ENCODE assay signal across 8 cellular contexts in the genomic region with DNA sequence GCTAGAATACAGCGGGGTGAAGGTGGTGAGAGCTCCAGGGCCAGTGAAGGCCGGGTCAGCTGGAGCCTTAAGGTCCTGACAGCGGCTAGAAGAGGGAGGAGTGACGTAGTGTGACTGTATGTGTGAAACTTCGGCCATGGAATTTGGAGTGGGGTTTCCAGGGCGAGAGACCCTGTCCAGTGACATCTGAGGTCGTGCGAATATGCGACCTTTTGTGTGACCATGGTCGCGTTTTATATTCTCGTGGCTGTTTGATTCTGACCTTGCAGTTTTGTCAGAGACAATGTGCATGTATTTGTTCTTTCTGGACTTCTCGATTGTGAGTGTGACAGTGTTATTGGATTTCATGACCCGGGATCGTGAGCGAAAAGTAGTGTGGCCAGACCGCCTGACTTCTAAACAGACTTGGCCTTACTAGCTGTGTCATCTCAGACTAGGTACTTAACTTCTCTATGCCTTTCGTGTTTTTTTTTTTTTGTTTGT. TPM values are rescaled to one million over a fixed set of nuclear protein-coding genes. Genes with fewer than 3 reads are reported as not detected.
DNase-seq lines count a peak whose midpoint lies in the region; ATAC-seq and TF ChIP-seq lines count a peak whose summit lies in the region.

No MANE protein-coding gene starts in this region.

- DNase-seq in right atrium auricular region (ENCODE audit: low spot score): no peak
- no peak for DNase-seq in Right ventricle myocardium superior
- DNase-seq in breast epithelium (ENCODE audit: low spot score in 2 of 2): no peak
- peak; percentile 46 for DNase-seq in midbrain (lab: John Stamatoyannopoulos, UW)
- no peak for DNase-seq in uterus
- no peak for DNase-seq in left colon
- DNase-seq in iPS-NIHi7 (ENCODE audit: extremely low spot score): no peak
- no peak for DNase-seq in A172 (ENCODE audit: low spot score)

- intact Hi-C loops in Right ventricle myocardium superior (cut with DNase I): loop anchor here (10.0 kb wide), 1 partner anchor 93 kb away; a partner anchor contains a TSS
- intact Hi-C loops in breast epithelium (cut with DNase I; ENCODE audit: low total_unique reads): no loop called here
- intact Hi-C loops in uterus (cut with DNase I; ENCODE audit: low total_unique reads): no loop called here
- intact Hi-C loops in left colon (cut with DNase I, micrococcal nuclease): no loop called here

- no peak for ATAC-seq in Right ventricle myocardium superior (ENCODE audit: poor library complexity)
- no peak for ATAC-seq in left colon

- H3K36me3 ChIP-seq in right atrium auricular region (peaks cover 19% of the 10 kb centered on the region), breast epithelium (peaks cover 14% of the 10 kb centered on the region), uterus (no peaks in the 10 kb centered on the region)

- H3K27me3 ChIP-seq in right atrium auricular region (no peaks in the 10 kb centered on the region), breast epithelium (no peaks in the 10 kb centered on the region), uterus (no peaks in the 10 kb centered on the region)

- no peak for TF ChIP-seq POLR2A in breast epithelium (IDR thresholded peaks at IDR 0.05)
- TF ChIP-seq POLR2A in uterus (IDR thresholded peaks at IDR 0.05): no peak

- TF ChIP-seq CTCF in right atrium auricular region (IDR thresholded peaks at IDR 0.05): no peak
- TF ChIP-seq CTCF in breast epithelium (IDR thresholded peaks at IDR 0.05): no peak
- no peak for TF ChIP-seq CTCF in uterus (IDR thresholded peaks at IDR 0.05)

- H3K27ac ChIP-seq in right atrium auricular region (peak overlapping the region; percentile 94), breast epithelium (peak overlapping the region; percentile 82 to 90), uterus (peak overlapping the region; percentile 81 to 83)

- peak overlapping the region; percentile 67 to 85 for H3K4me3 ChIP-seq in right atrium auricular region
- peak overlapping the region; percentile 68 to 91 (median 68) for H3K4me3 ChIP-seq in breast epithelium
- peak overlapping the region; percentile 68 to 77 for H3K4me3 ChIP-seq in uterus

- peaks cover 0 to 2% of the 10 kb centered on the region in 2 donors for H3K9me3 ChIP-seq in right atrium auricular region
- peaks cover 6 to 12% of the 10 kb centered on the region in 2 donors for H3K9me3 ChIP-seq in breast epithelium
- H3K9me3 ChIP-seq in uterus: peaks cover 0 to 5% of the 10 kb centered on the region in 2 donors

- H3K4me1 ChIP-seq in right atrium auricular region (peaks cover 0 to 22% of the 10 kb centered on the region in 2 donors), breast epithelium (peaks cover 0 to 4% of the 10 kb centered on the region in 2 donors), uterus (no peaks in the 10 kb centered on the region)

RNA-seq across cellular contexts. Expression of a gene that starts 0.4 kb away (rescaled TPM):
- total RNA-seq in right atrium auricular region: 1 to 10 TPM; 3.1 to 5.1 TPM
- total RNA-seq in Right ventricle myocardium superior: 5.2 TPM
- 1 to 10 TPM; 6.9 to 9.1 (median 8.2) TPM for total RNA-seq in breast epithelium
- total RNA-seq in uterus: 10 to 100 TPM in 3 of 4 donors, 1 to 10 TPM in 1; 8.7 to 23.5 (median 16.8) TPM
- total RNA-seq in left colon: 1 to 10 TPM; 1.4 to 1.6 TPM
- total RNA-seq in A172 (2014; rRNA removed; shearing (Covaris generic)): 2.9 and 5.2 TPM in 2 replicates

RNA-seq across cellular contexts. Expression of a gene that starts 1.5 kb away (rescaled TPM):
- total RNA-seq in right atrium auricular region (1 to 10 TPM; 6.6 to 7.8 TPM), Right ventricle myocardium superior (6.7 TPM), breast epithelium (10 to 100 TPM in 2 of 3 donors, 1 to 10 TPM in 1; 4.5 to 10.8 (median 10.2) TPM), uterus (10 to 100 TPM in 1 of 4 donors, 1 to 10 TPM in 3; 1.2 to 19.8 (median 7.6) TPM), left colon (1 to 10 TPM; 2.8 to 3.2 TPM)
- 0.12 TPM in 1 of 2 replicates, not detected in the other for total RNA-seq in A172 (2014; rRNA removed; shearing (Covaris generic))

RNA-seq across cellular contexts. Expression of a gene that starts 39.1 kb away (rescaled TPM):
- total RNA-seq in right atrium auricular region: 1 to 10 TPM; 3.4 to 3.5 TPM
- total RNA-seq in Right ventricle myocardium superior: 5.7 TPM
- total RNA-seq in breast epithelium: 10 to 100 TPM in 1 of 3 donors, 1 to 10 TPM in 2; 1.3 to 10.2 (median 7.2) TPM
- total RNA-seq in uterus: 10 to 100 TPM in 2 of 4 donors, 1 to 10 TPM in 2; 2.4 to 21.3 (median 8.6) TPM
- 1 to 10 TPM; 2.6 to 3.2 TPM for total RNA-seq in left colon
- total RNA-seq in A172 (2014; rRNA removed; shearing (Covaris generic)): 0.26 and 0.41 TPM in 2 replicates
